ENCODE assay signal across 2 cellular contexts in the genomic region with DNA sequence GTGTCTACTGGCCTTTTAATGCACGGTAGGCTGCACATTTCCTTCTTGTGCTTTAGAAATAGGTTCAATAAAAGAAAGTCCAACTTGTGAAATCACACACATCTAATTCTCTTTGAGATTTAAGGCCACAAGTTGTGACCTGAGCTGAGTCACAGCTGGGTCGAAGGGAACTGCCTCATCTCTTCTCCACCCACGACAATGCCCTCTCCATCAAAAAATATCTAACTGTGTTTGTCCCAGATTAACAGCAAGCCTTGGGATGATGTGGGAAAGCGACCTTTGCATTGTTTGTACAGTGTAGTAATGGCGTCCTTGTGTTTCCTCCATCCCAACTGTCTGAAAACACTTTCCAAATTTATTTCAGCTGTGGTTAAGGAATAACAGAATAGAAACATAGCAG.
TF ChIP-seq lines count a peak whose summit lies in the region.

No MANE protein-coding gene starts in this region.

TF ChIP-seq in SK-N-SH, 30 proteins besides CTCF, POLR2A, EP300 and RAD21 (continued from another document):
- TF ChIP-seq ZBTB33 (IDR thresholded peaks at IDR 0.05; ENCODE audit: borderline replicate concordance, low read depth) (no peak), IRF3 (IDR thresholded peaks at IDR 0.05; ENCODE audit: low read depth, low read length) (no peak), NRF1 (IDR thresholded peaks at IDR 0.05; ENCODE audit: low read depth, low read length) (no peak), FOXM1 (IDR thresholded peaks at IDR 0.05; ENCODE audit: low read depth) (no peak), EZH2phosphoT487 (IDR thresholded peaks at IDR 0.05; ENCODE audit: borderline replicate concordance, low read depth) (no peak), CHD2 (IDR thresholded peaks at IDR 0.05; ENCODE audit: low read length, partially characterized antibody) (no peak), MAX (IDR thresholded peaks at IDR 0.05; ENCODE audit: low read depth) (no peak), MEF2A (IDR thresholded peaks at IDR 0.05; ENCODE audit: borderline replicate concordance, low read depth) (no peak)

TF ChIP-seq in SK-N-SH treated with all-trans-retinoic acid at 6 μM for 48 hours, 23 proteins besides CTCF, POLR2A, EP300 and RAD21 (continued from another document):
- TF ChIP-seq BACH2 (CRISPR knock-in tag; IDR thresholded peaks at IDR 0.05; ENCODE audit: borderline replicate concordance), result no peak
- no peak for TF ChIP-seq ISL1 (CRISPR knock-in tag; IDR thresholded peaks at IDR 0.05)
- TF ChIP-seq GLIS3 (CRISPR knock-in tag; IDR thresholded peaks at IDR 0.05), result no peak
- no peak for TF ChIP-seq ZFP30 (CRISPR knock-in tag; IDR thresholded peaks at IDR 0.05)
- TF ChIP-seq, protein P1, sequence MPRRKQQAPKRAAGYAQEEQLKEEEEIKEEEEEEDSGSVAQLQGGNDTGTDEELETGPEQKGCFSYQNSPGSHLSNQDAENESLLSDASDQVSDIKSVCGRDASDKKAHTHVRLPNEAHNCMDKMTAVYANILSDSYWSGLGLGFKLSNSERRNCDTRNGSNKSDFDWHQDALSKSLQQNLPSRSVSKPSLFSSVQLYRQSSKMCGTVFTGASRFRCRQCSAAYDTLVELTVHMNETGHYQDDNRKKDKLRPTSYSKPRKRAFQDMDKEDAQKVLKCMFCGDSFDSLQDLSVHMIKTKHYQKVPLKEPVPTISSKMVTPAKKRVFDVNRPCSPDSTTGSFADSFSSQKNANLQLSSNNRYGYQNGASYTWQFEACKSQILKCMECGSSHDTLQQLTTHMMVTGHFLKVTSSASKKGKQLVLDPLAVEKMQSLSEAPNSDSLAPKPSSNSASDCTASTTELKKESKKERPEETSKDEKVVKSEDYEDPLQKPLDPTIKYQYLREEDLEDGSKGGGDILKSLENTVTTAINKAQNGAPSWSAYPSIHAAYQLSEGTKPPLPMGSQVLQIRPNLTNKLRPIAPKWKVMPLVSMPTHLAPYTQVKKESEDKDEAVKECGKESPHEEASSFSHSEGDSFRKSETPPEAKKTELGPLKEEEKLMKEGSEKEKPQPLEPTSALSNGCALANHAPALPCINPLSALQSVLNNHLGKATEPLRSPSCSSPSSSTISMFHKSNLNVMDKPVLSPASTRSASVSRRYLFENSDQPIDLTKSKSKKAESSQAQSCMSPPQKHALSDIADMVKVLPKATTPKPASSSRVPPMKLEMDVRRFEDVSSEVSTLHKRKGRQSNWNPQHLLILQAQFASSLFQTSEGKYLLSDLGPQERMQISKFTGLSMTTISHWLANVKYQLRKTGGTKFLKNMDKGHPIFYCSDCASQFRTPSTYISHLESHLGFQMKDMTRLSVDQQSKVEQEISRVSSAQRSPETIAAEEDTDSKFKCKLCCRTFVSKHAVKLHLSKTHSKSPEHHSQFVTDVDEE (CRISPR knock-in tag; IDR thresholded peaks at IDR 0.05), result no peak
